ENCODE assay signal across 10 cellular contexts in the genomic region with DNA sequence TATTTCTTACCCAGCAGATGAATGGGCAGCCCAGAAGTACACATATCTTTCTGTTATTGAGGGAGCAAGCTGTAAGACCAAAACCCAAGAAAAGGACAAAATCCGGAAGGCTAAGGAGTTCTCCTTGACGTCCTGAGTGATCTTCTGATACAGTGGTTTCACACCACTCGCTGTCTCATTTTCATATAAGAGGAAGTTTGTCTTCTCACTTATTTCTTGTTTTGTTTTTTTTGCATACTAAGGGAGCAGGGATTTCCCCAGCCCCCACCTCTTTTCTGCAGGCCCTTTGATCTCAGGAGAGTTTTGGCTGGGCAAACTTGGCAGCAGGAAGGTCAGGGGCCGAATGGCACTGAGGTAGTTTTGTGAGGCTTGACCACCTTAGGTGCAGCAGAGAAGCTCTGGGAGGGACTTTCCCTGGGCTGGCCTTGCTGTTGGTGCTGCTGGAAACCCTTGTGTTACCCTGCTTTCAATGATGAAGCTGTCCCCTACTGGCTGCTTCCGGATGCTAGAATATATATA. TPM values are rescaled to one million over a fixed set of nuclear protein-coding genes. Genes with fewer than 3 reads are reported as not detected.
DNase-seq lines count a peak whose midpoint lies in the region; ATAC-seq and TF ChIP-seq lines count a peak whose summit lies in the region.
"Had no signal": no experiment of that assay in that cellular context is flagged by ENCODE, and none has a peak within 500 bp of the region (broad histone marks: within the 10 kb centered on the region; RNA-seq: fewer than 3 reads in every experiment).

No MANE protein-coding gene starts in this region.

- TF ChIP-seq CTCF in adrenal gland (IDR thresholded peaks at IDR 0.05): no peak

- H3K4me1 ChIP-seq in CD4-positive, alpha-beta memory T cell (ENCODE audit: insufficient read depth, low read length): peaks cover 52% of the 10 kb centered on the region
- no peaks in the 10 kb centered on the region for H3K4me1 ChIP-seq in adrenal gland (replicated peaks in 1 of 2)

- H3K4me3 ChIP-seq in CD4-positive, alpha-beta memory T cell (ENCODE audit: low read length in 2 of 2): no peak overlapping the region
- no peak overlapping the region for H3K4me3 ChIP-seq in adrenal gland

- TF ChIP-seq POLR2A in adrenal gland (IDR thresholded peaks at IDR 0.05): no peak

- peak overlapping the region; percentile 80 to 97 (median 94) for H3K27ac Mint-ChIP-seq in CD4-positive, alpha-beta memory T cell
- peak overlapping the region; percentile 54 for H3K27ac Mint-ChIP-seq in activated T-helper 2 cell treated with anti-CD3 and anti-CD28 coated beads, Interferon-gamma antibody, Interleukin-2, Interleukin-4, amounts not matched to agents 10 μg/mL and 5 μg/mL and 100 μg/mL, durations not matched to agents 14 hours and 24 hours and 36 hours

- POLR2A ChIA-PET in CD4-positive, alpha-beta memory T cell (lab: Charles Lee; ENCODE audit: partially characterized antibody): interaction anchor here (0.7 to 1.8 kb wide), 3 partner anchors 12 to 34 kb away, joined by 3 to 4 read pairs (median 4); no protein-coding TSS in a partner anchor
- POLR2A ChIA-PET in HEK293T (lab: Yijun Ruan, JAX): no interaction called here

- H3K4me1 Mint-ChIP-seq in CD4-positive, alpha-beta memory T cell: peaks cover 29 to 49% (median 40%) of the 10 kb centered on the region in 4 donors
- H3K4me1 Mint-ChIP-seq in activated T-helper 2 cell treated with anti-CD3 and anti-CD28 coated beads, Interferon-gamma antibody, Interleukin-2, Interleukin-4, amounts not matched to agents 10 μg/mL and 5 μg/mL and 100 μg/mL, durations not matched to agents 14 hours and 24 hours and 36 hours (ENCODE audit: low read depth): peaks cover 29% of the 10 kb centered on the region

- H3K36me3 Mint-ChIP-seq in CD4-positive, alpha-beta memory T cell: no peaks in the 10 kb centered on the region
- H3K36me3 Mint-ChIP-seq in activated T-helper 2 cell treated with anti-CD3 and anti-CD28 coated beads, Interferon-gamma antibody, Interleukin-2, Interleukin-4, amounts not matched to agents 10 μg/mL and 5 μg/mL and 100 μg/mL, durations not matched to agents 14 hours and 24 hours and 36 hours (ENCODE audit: low read depth): no peaks in the 10 kb centered on the region

- peak; percentile 40 for ATAC-seq in GM19463 (IDR thresholded peaks at IDR 0.05; ENCODE audit: unreplicated experiment)
- ATAC-seq in HG03354 (IDR thresholded peaks at IDR 0.05; ENCODE audit: poor library complexity, severe bottlenecking, unreplicated experiment): peak; percentile 54

- no peaks in the 10 kb centered on the region for H3K9me3 Mint-ChIP-seq in CD4-positive, alpha-beta memory T cell
- H3K9me3 Mint-ChIP-seq in activated T-helper 2 cell treated with anti-CD3 and anti-CD28 coated beads, Interferon-gamma antibody, Interleukin-2, Interleukin-4, amounts not matched to agents 10 μg/mL and 5 μg/mL and 100 μg/mL, durations not matched to agents 14 hours and 24 hours and 36 hours: no peaks in the 10 kb centered on the region

- intact Hi-C loops in CD4-positive, alpha-beta memory T cell (cut with micrococcal nuclease): no loop called here
- intact Hi-C loops in activated T-helper 2 cell treated with anti-CD3 and anti-CD28 coated beads, Interferon-gamma antibody, Interleukin-2, Interleukin-4, amounts not matched to agents 10 μg/mL and 5 μg/mL and 100 μg/mL, durations not matched to agents 14 hours and 24 hours and 36 hours (cut with micrococcal nuclease): loop anchor here (2.0 to 5.0 kb wide), 6 partner anchors 50 to 416 kb away; a partner anchor contains a TSS
- intact Hi-C loops in adrenal gland (cut with DNase I): no loop called here

- no peaks in the 10 kb centered on the region for H3K9me3 ChIP-seq in CD4-positive, alpha-beta memory T cell (ENCODE audit: control insufficient read depth in 1 of 2, low read length in 2 of 2)
- H3K9me3 ChIP-seq in adrenal gland (replicated peaks in 1 of 3): no peaks in the 10 kb centered on the region

- WGBS in adrenal gland, 4 donors: 69 to 81% (median 74%) methylated on average over 5 of the region's 5 CpGs

- H3K27ac ChIP-seq in CD4-positive, alpha-beta memory T cell (ENCODE audit: low read depth, low read length): peak overlapping the region; percentile 49
- H3K27ac ChIP-seq in adrenal gland: no peak overlapping the region

- peak; percentile 59 to 84 (median 66) for DNase-seq in CD4-positive, alpha-beta memory T cell
- no peak for DNase-seq in activated T-helper 2 cell treated with anti-CD3 and anti-CD28 coated beads, Interferon-gamma antibody, Interleukin-2, Interleukin-4, amounts not matched to agents 10 μg/mL and 5 μg/mL and 100 μg/mL, durations not matched to agents 14 hours and 24 hours and 36 hours (ENCODE audit: low spot score)
- DNase-seq in NCI-H146 treated with DMSO at 0.1 percent for 48 hours (lab: John Stamatoyannopoulos, UW; ENCODE audit: unreplicated experiment): no peak
- no peak for DNase-seq in dermis blood vessel endothelial cell
- no peak for DNase-seq in adrenal gland
- no peak for DNase-seq in HEK293T (ENCODE audit: extremely low spot score)
- DNase-seq: substantia nigra had no signal

- peak overlapping the region in 7 of 8 donors; percentile 29 to 85 (median 60) for H3K4me3 Mint-ChIP-seq in CD4-positive, alpha-beta memory T cell
- no peak overlapping the region for H3K4me3 Mint-ChIP-seq in activated T-helper 2 cell treated with anti-CD3 and anti-CD28 coated beads, Interferon-gamma antibody, Interleukin-2, Interleukin-4, amounts not matched to agents 10 μg/mL and 5 μg/mL and 100 μg/mL, durations not matched to agents 14 hours and 24 hours and 36 hours (ENCODE audit: low read depth)

- CTCF ChIA-PET in CD4-positive, alpha-beta memory T cell (lab: Charles Lee; ENCODE audit: partially characterized antibody): interaction anchor here (0.8 to 8.6 kb wide), 8 partner anchors 20 to 239 kb away, joined by 3 to 153 read pairs (median 4); no protein-coding TSS in a partner anchor
- CTCF ChIA-PET in HEK293T (lab: Yijun Ruan, JAX): no interaction called here

- H3K27me3 Mint-ChIP-seq in CD4-positive, alpha-beta memory T cell: no peaks in the 10 kb centered on the region
- peaks cover 5% of the 10 kb centered on the region for H3K27me3 Mint-ChIP-seq in activated T-helper 2 cell treated with anti-CD3 and anti-CD28 coated beads, Interferon-gamma antibody, Interleukin-2, Interleukin-4, amounts not matched to agents 10 μg/mL and 5 μg/mL and 100 μg/mL, durations not matched to agents 14 hours and 24 hours and 36 hours (ENCODE audit: low read depth)

- H3K36me3 ChIP-seq in CD4-positive, alpha-beta memory T cell (ENCODE audit: insufficient read depth, low read length): no peaks in the 10 kb centered on the region
- H3K36me3 ChIP-seq in adrenal gland (replicated peaks in 1 of 2): no peaks in the 10 kb centered on the region

- no peaks in the 10 kb centered on the region for H3K27me3 ChIP-seq in CD4-positive, alpha-beta memory T cell (ENCODE audit: insufficient read depth, low read length)
- no peaks in the 10 kb centered on the region for H3K27me3 ChIP-seq in adrenal gland

TF ChIP-seq in HEK293T, 16 proteins besides CTCF, POLR2A, EP300 and RAD21:
- TF ChIP-seq FOXK2 (IDR thresholded peaks at IDR 0.05): no peak
- TF ChIP-seq L3MBTL2 (conservative IDR thresholded peaks at IDR 0.05): no peak
- TF ChIP-seq FOXM1 (IDR thresholded peaks at IDR 0.05; ENCODE audit: borderline replicate concordance): no peak
- no peak for TF ChIP-seq HDGF (IDR thresholded peaks at IDR 0.05; ENCODE audit: borderline replicate concordance)
- TF ChIP-seq, protein P1, sequence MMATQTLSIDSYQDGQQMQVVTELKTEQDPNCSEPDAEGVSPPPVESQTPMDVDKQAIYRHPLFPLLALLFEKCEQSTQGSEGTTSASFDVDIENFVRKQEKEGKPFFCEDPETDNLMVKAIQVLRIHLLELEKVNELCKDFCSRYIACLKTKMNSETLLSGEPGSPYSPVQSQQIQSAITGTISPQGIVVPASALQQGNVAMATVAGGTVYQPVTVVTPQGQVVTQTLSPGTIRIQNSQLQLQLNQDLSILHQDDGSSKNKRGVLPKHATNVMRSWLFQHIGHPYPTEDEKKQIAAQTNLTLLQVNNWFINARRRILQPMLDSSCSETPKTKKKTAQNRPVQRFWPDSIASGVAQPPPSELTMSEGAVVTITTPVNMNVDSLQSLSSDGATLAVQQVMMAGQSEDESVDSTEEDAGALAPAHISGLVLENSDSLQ (IDR thresholded peaks at IDR 0.05): no peak
- TF ChIP-seq BHLHE40 (IDR thresholded peaks at IDR 0.05; ENCODE audit: borderline replicate concordance): no peak
- TF ChIP-seq SP1 (IDR thresholded peaks at IDR 0.05): no peak
- no peak for TF ChIP-seq TARDBP (IDR thresholded peaks at IDR 0.05)
- no peak for TF ChIP-seq ELF4 (IDR thresholded peaks at IDR 0.05)
- TF ChIP-seq CTBP1 (IDR thresholded peaks at IDR 0.05; ENCODE audit: borderline replicate concordance): no peak
- no peak for TF ChIP-seq NFRKB (IDR thresholded peaks at IDR 0.05)
- no peak for TF ChIP-seq LEF1 (IDR thresholded peaks at IDR 0.05; ENCODE audit: borderline replicate concordance)
- TF ChIP-seq ARNT (IDR thresholded peaks at IDR 0.05): no peak
- no peak for TF ChIP-seq SUZ12 (IDR thresholded peaks at IDR 0.05)

RNA-seq across cellular contexts. Expression of a gene that starts 13.3 kb away (rescaled TPM):
- not detected for total RNA-seq in CD4-positive, alpha-beta memory T cell
- polyA plus RNA-seq in CD4-positive, alpha-beta memory T cell: 1 to 10 TPM in 1 of 2 donors, under 1 TPM in 1; 0.26 to 1.8 TPM
- not detected in 2 replicates for total RNA-seq in activated T-helper 2 cell treated with anti-CD3 and anti-CD28 coated beads, Interferon-gamma antibody, Interleukin-2, Interleukin-4, amounts not matched to agents 10 μg/mL and 5 μg/mL and 100 μg/mL, durations not matched to agents 14 hours and 24 hours and 36 hours
- total RNA-seq in dermis blood vessel endothelial cell (0.51 TPM in 2 replicates), adrenal gland (under 1 TPM in 1 of 8 donors, not detected in 7; 0.37 TPM)
- not detected for polyA plus RNA-seq in adrenal gland
- total RNA-seq: Daoy had no signal

Comparison
In these comparisons a context has a peak if more than half of its experiments do, and no peak if none do; other contexts are left out.
1. DNase-seq: peak in CD4-positive, alpha-beta memory T cell (5 of 5); none in activated T-helper 2 cell treated with anti-CD3 and anti-CD28 coated beads, Interferon-gamma antibody, Interleukin-2, Interleukin-4, amounts not matched to agents 10 μg/mL and 5 μg/mL and 100 μg/mL, durations not matched to agents 14 hours and 24 hours and 36 hours (single experiment), NCI-H146 treated with DMSO at 0.1 percent for 48 hours (single experiment), dermis blood vessel endothelial cell (single experiment), adrenal gland (0 of 7) and HEK293T (single experiment).